20 cellular contexts compared by ENCODE assay signal in genomic region chr4:132557660-132558059, GRCh38.
DNase-seq lines count a peak whose midpoint lies in the region; TF ChIP-seq lines count a peak whose summit lies in the region.
"Had no signal": no experiment of that assay in that cellular context is flagged by ENCODE, and none has a peak within 500 bp of the region (broad histone marks: within the 10 kb centered on the region; RNA-seq: fewer than 3 reads in every experiment).

No MANE protein-coding gene starts in this region.

- no peaks in the 10 kb centered on the region for H3K36me3 Mint-ChIP-seq in chondrocyte (ENCODE audit: low read depth)
- H3K36me3 Mint-ChIP-seq: brain had no signal

- no peak overlapping the region for H3K4me3 Mint-ChIP-seq in chondrocyte (ENCODE audit: unreplicated experiment)
- H3K4me3 Mint-ChIP-seq: brain; stimulated activated naive CD8-positive, alpha-beta T cell treated with anti-CD3 and anti-CD28 coated beads, Interleukin-15, Interleukin-2, amounts not matched to agents 100 ng/mL and 50 ng/mL, for 24 hours had no signal

- H3K27ac Mint-ChIP-seq in chondrocyte (ENCODE audit: unreplicated experiment) = no peak overlapping the region
- H3K27ac Mint-ChIP-seq: brain; stimulated activated naive CD8-positive, alpha-beta T cell treated with anti-CD3 and anti-CD28 coated beads, Interleukin-15, Interleukin-2, amounts not matched to agents 100 ng/mL and 50 ng/mL, for 24 hours had no signal

- no peak overlapping the region for H3K4me3 ChIP-seq in retinal pigment epithelial cell (ENCODE audit: low read length)
- H3K4me3 ChIP-seq: pancreas, SK-N-MC, spleen, vagina had no signal

- TF ChIP-seq CTCF in chondrocyte (IDR thresholded peaks at IDR 0.05) (peak; percentile 35), retinal pigment epithelial cell (conservative IDR thresholded peaks at IDR 0.05; ENCODE audit: low read depth, low read length) (peak; percentile 42)

- H3K4me1 Mint-ChIP-seq in chondrocyte (ENCODE audit: low read depth) = no peaks in the 10 kb centered on the region
- H3K4me1 Mint-ChIP-seq: brain had no signal

- peaks cover 2% of the 10 kb centered on the region for H3K27me3 Mint-ChIP-seq in chondrocyte (ENCODE audit: low read depth)
- H3K27me3 Mint-ChIP-seq: stimulated activated naive CD8-positive, alpha-beta T cell treated with anti-CD3 and anti-CD28 coated beads, Interleukin-15, Interleukin-2, amounts not matched to agents 100 ng/mL and 50 ng/mL, for 24 hours had no signal

- peaks cover 4% of the 10 kb centered on the region for H3K9me3 Mint-ChIP-seq in chondrocyte (ENCODE audit: low read depth)
- H3K9me3 Mint-ChIP-seq: brain had no signal

- peak; percentile 7 for DNase-seq in SIG-M5 treated with dmso at 0.1 percent for 504 hours (lab: John Stamatoyannopoulos, UW; ENCODE audit: unreplicated experiment)
- no peak for DNase-seq in SIG-M5 (lab: John Stamatoyannopoulos, UW)
- peak; percentile 8 for DNase-seq in NCI-H69 (lab: John Stamatoyannopoulos, UW)
- no peak for DNase-seq in chondrocyte (ENCODE audit: low spot score)
- DNase-seq in retinal pigment epithelial cell (ENCODE audit: low read depth) = no peak
- no peak for DNase-seq in activated CD8-positive, alpha-beta memory T cell treated with anti-CD3 and anti-CD28 coated beads for 24 hours
- DNase-seq in NOMO-1 (lab: John Stamatoyannopoulos, UW; ENCODE audit: unreplicated experiment in 2 of 2) = no peak
- DNase-seq in stimulated activated CD8-positive, alpha-beta memory T cell treated with anti-CD3 and anti-CD28 coated beads, Interleukin-4, amount 100 ng/mL, for 48 hours = no peak
- DNase-seq: activated effector memory CD4-positive, alpha-beta T cell treated with anti-CD3 and anti-CD28 coated beads, Interleukin-2, amount 50 U/mL, for 16 hours; Calu3; effector memory CD4-positive, alpha-beta T cell; foreskin fibroblast; NCI-H187; NCI-H774; pancreas; spleen had no signal

Comparison
In these comparisons a context has a peak if more than half of its experiments do, and no peak if none do; other contexts are left out.
1. DNase-seq: peak in SIG-M5 treated with dmso at 0.1 percent for 504 hours (single experiment) and NCI-H69 (single experiment); none in SIG-M5 (single experiment), chondrocyte (single experiment), retinal pigment epithelial cell (single experiment), activated CD8-positive, alpha-beta memory T cell treated with anti-CD3 and anti-CD28 coated beads for 24 hours (single experiment), NOMO-1 (0 of 2) and stimulated activated CD8-positive, alpha-beta memory T cell treated with anti-CD3 and anti-CD28 coated beads, Interleukin-4, amount 100 ng/mL, for 48 hours (single experiment).